ENCODE assay signal across 15 cellular contexts in genomic region chr12:50099302-50100008, GRCh38. TPM values are rescaled to one million over a fixed set of nuclear protein-coding genes. Genes with fewer than 3 reads are reported as not detected.
DNase-seq lines count a peak whose midpoint lies in the region; ATAC-seq, FAIRE-seq and TF ChIP-seq lines count a peak whose summit lies in the region.
"Had no signal": no experiment of that assay in that cellular context is flagged by ENCODE, and none has a peak within 500 bp of the region (broad histone marks: within the 10 kb centered on the region; RNA-seq: fewer than 3 reads in every experiment).

No MANE protein-coding gene starts in this region.

- TF ChIP-seq POLR2A in GM12891 (IDR thresholded peaks at IDR 0.05; ENCODE audit: low read depth, low read length), result no peak

- FAIRE-seq in bronchial epithelial cell (lab: Jason Lieb, UNC), result no peak
- FAIRE-seq in GM12891 (lab: Jason Lieb, UNC), result no peak
- FAIRE-seq: urothelium cell line had no signal

- no peak for TF ChIP-seq CTCF in HFFc6 (IDR thresholded peaks at IDR 0.05)
- TF ChIP-seq CTCF in bronchial epithelial cell (IDR thresholded peaks at IDR 0.05; ENCODE audit: insufficient read depth, low read length, severe bottlenecking), result no peak

- DNase-seq in AG08395 (ENCODE audit: low spot score), result peak; percentile 81
- DNase-seq in HFFc6, result peak; percentile 43
- DNase-seq in bronchial epithelial cell (ENCODE audit: low read depth), result peak; percentile 48
- peak; percentile 33 for DNase-seq in iris pigment epithelial cell (ENCODE audit: low read depth)
- DNase-seq in NCI-H146 treated with DMSO at 0.1 percent for 48 hours (lab: John Stamatoyannopoulos, UW; ENCODE audit: unreplicated experiment), result no peak
- DNase-seq in T-helper 2 cell, result no peak
- DNase-seq in GM12891 (ENCODE audit: insufficient read length, low spot score), result no peak
- DNase-seq: activated CD8-positive, alpha-beta memory T cell treated with anti-CD3 and anti-CD28 coated beads, Interleukin-2, amount 50 U/mL, for 4 hours; AML-193; effector CD4-positive, alpha-beta T cell; kidney glomerular epithelial cell; stimulated activated CD4-positive, alpha-beta T cell treated with anti-CD3 and anti-CD28 coated beads, Interleukin-2, amount 100 ng/mL, for 48 hours had no signal

- ATAC-seq in HG03565 (IDR thresholded peaks at IDR 0.05; ENCODE audit: unreplicated experiment), result no peak

- no peaks in the 10 kb centered on the region for H3K27me3 ChIP-seq in bronchial epithelial cell (ENCODE audit: control insufficient read depth, insufficient read depth, low read length)
- H3K27me3 ChIP-seq: SJSA1 had no signal

- no peaks in the 10 kb centered on the region for H3K9me3 Mint-ChIP-seq in HFFc6

- peaks cover 36% of the 10 kb centered on the region for H3K36me3 Mint-ChIP-seq in HFFc6 (ENCODE audit: low read depth)

- peak overlapping the region; percentile 71 for H3K27ac Mint-ChIP-seq in HFFc6

- H3K36me3 ChIP-seq in bronchial epithelial cell (ENCODE audit: control insufficient read depth, insufficient read depth, low read length), result peaks cover 27% of the 10 kb centered on the region

- no peak overlapping the region for H3K4me3 Mint-ChIP-seq in HFFc6

- no peak overlapping the region for H3K4me3 ChIP-seq in bronchial epithelial cell (ENCODE audit: low read depth, low read length)
- H3K4me3 ChIP-seq: SJSA1 had no signal

- H3K27me3 Mint-ChIP-seq in HFFc6 (ENCODE audit: insufficient read depth), result no peaks in the 10 kb centered on the region; the same call in 1 of the 2 replicates

- peaks cover 34% of the 10 kb centered on the region for H3K4me1 Mint-ChIP-seq in HFFc6 (ENCODE audit: low read depth)

TF ChIP-seq in GM12891, 5 proteins besides CTCF, POLR2A, EP300 and RAD21:
- TF ChIP-seq POLR2AphosphoS5 (IDR thresholded peaks at IDR 0.05; ENCODE audit: low read depth, low read length) (no peak), TAF1 (IDR thresholded peaks at IDR 0.05; ENCODE audit: low read depth, low read length) (no peak), SPI1 (IDR thresholded peaks at IDR 0.05; ENCODE audit: low read depth, low read length) (no peak), POU2F2 (IDR thresholded peaks at IDR 0.05; ENCODE audit: low read depth, low read length) (no peak), PAX5 (IDR thresholded peaks at IDR 0.05; ENCODE audit: insufficient read depth, low read length, severe bottlenecking) (no peak)

RNA-seq across cellular contexts. Expression of gene GPD1, which starts 4.4 kb away (rescaled TPM):
- total RNA-seq in HFFc6 (2021; fragmentation: NEBNext Ultra II Directional; extraction: Animal tissue kit (Norgen Biotek cat#: 25700)), result under 1 TPM in 1 of 6 experiments, not detected in 5; 0.20 TPM
- total RNA-seq in bronchial epithelial cell, result 0.26 and 0.53 TPM in 2 replicates
- 0.27 TPM for polyA plus RNA-seq in GM12891 (2012; ENCODE audit: low read depth, missing spikeins)
- total RNA-seq: SJSA1 had no signal

RNA-seq across cellular contexts. Expression of gene COX14, which starts 12.6 kb away (rescaled TPM):
- 10 to 100 TPM; 44.4 to 77.8 (median 53.4) TPM for total RNA-seq in HFFc6 (2021; fragmentation: NEBNext Ultra II Directional; extraction: Animal tissue kit (Norgen Biotek cat#: 25700))
- 47.9 and 52.1 TPM in 2 replicates for total RNA-seq in bronchial epithelial cell
- polyA plus RNA-seq in GM12891 (2012; ENCODE audit: low read depth, missing spikeins), result 97.6 TPM

RNA-seq across cellular contexts. Expression of gene SMARCD1, which starts 14.3 kb away (rescaled TPM):
- total RNA-seq in HFFc6 (2021; fragmentation: NEBNext Ultra II Directional; extraction: Animal tissue kit (Norgen Biotek cat#: 25700)), result 10 to 100 TPM; 37.6 to 59.1 (median 44.2) TPM
- 24.2 and 27.9 TPM in 2 replicates for total RNA-seq in bronchial epithelial cell
- polyA plus RNA-seq in GM12891 (2012; ENCODE audit: low read depth, missing spikeins), result 41.2 TPM

RNA-seq across cellular contexts. Expression of gene ASIC1, which starts 42.1 kb away (rescaled TPM):
- total RNA-seq in HFFc6 (2021; fragmentation: NEBNext Ultra II Directional; extraction: Animal tissue kit (Norgen Biotek cat#: 25700)), result 1 to 10 TPM; 1.3 to 2.4 (median 1.6) TPM
- 1.3 and 1.4 TPM in 2 replicates for total RNA-seq in bronchial epithelial cell
- 0.17 TPM for polyA plus RNA-seq in GM12891 (2012; ENCODE audit: low read depth, missing spikeins)

Comparison
In these comparisons a context has a peak if more than half of its experiments do, and no peak if none do; other contexts are left out.
1. DNase-seq: peak in AG08395 (single experiment), HFFc6 (single experiment), bronchial epithelial cell (single experiment) and iris pigment epithelial cell (single experiment); none in NCI-H146 treated with DMSO at 0.1 percent for 48 hours (single experiment), T-helper 2 cell (0 of 5) and GM12891 (single experiment).